ENCODE assay signal across 8 cellular contexts in the genomic region with DNA sequence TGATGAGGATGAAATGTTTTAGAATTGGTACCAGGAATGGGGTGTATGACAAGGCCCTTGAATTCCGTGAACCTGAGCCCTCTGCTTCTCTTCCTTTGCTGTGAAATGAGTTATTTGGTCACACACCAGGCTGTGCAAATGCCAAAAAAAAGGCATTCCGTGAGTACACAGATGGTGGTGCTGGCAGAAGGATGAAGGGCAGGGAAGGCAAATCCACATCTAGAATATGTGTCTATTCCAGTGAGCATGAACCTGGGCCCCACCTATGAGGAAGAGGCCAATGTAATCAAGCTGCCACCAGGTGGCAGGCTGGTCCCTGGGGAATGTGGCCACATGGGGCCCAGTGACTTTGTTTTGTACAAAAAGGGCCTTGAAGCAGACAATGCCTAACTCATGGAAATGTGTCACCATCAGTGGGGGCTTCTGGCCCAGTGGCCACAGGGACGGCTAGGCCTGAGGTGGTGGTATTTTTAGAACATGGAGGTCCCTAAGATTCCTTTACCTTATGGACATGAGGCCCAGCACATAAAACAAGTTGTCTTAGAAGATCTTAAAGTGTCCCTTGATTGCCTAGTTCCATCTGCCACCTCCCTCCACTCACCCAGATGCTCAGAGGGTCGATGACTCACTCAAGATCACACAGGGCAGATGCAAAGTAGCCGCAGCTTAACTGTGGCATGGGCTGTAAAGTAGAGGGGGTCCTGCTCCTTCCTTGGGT. TPM values are rescaled to one million over a fixed set of nuclear protein-coding genes. Genes with fewer than 3 reads are reported as not detected.
DNase-seq lines count a peak whose midpoint lies in the region; ATAC-seq and TF ChIP-seq lines count a peak whose summit lies in the region.

No MANE protein-coding gene starts in this region.

- no peak for ATAC-seq in GM21619 (IDR thresholded peaks at IDR 0.05; ENCODE audit: unreplicated experiment)

- DNase-seq in 8988T: peak; percentile 51
- DNase-seq in NCI-H460 (ENCODE audit: extremely low read depth, low read depth): peak; percentile 54
- DNase-seq in activated CD4-positive, alpha-beta T cell treated with anti-CD3 and anti-CD28 coated beads for 48 hours: peak; percentile 87
- peak; percentile 78 for DNase-seq in choroid plexus epithelial cell (ENCODE audit: low read depth)
- DNase-seq in lung microvascular endothelial cell (ENCODE audit: low read depth in 2 of 2): peak; percentile 85 to 93
- DNase-seq in stimulated activated CD8-positive, alpha-beta memory T cell treated with anti-CD3 and anti-CD28 coated beads, Interleukin-2, amount 100 ng/mL, for 1 hour (ENCODE audit: low read depth in 2 of 2): peak; percentile 46 to 62

- no peak overlapping the region for H3K4me3 ChIP-seq in choroid plexus epithelial cell (ENCODE audit: low read depth, low read length)

- TF ChIP-seq CTCF in GM12873 (IDR thresholded peaks at IDR 0.05; ENCODE audit: insufficient read depth, low read depth, low read length, missing control alignments) (peak; percentile 91), choroid plexus epithelial cell (conservative IDR thresholded peaks at IDR 0.05; ENCODE audit: low read depth, low read length) (peak; percentile 85)

RNA-seq across cellular contexts. Expression of a gene that starts 3.9 kb away (rescaled TPM):
- total RNA-seq in NCI-H460 (2014; rRNA removed; shearing (Covaris generic)): 17.0 and 19.3 TPM in 2 replicates
- polyA plus RNA-seq in NCI-H460 (2014; cell fraction: nucleus; rRNA removed): 85.3 and 89.5 TPM in 2 replicates
- 12.0 and 23.8 TPM in 2 replicates for total RNA-seq in lung microvascular endothelial cell

RNA-seq across cellular contexts. Expression of a gene that starts 5.7 kb away (rescaled TPM):
- total RNA-seq in NCI-H460 (2014; rRNA removed; shearing (Covaris generic)): 5.4 and 6.3 TPM in 2 replicates
- polyA plus RNA-seq in NCI-H460 (2014; cell fraction: nucleus; rRNA removed): 13.2 and 20.0 TPM in 2 replicates
- total RNA-seq in lung microvascular endothelial cell: 7.8 and 8.1 TPM in 2 replicates

RNA-seq across cellular contexts. Expression of a gene that starts 34.3 kb away (rescaled TPM):
- 0.45 and 0.58 TPM in 2 replicates for total RNA-seq in NCI-H460 (2014; rRNA removed; shearing (Covaris generic))
- polyA plus RNA-seq in NCI-H460 (2014; cell fraction: nucleus; rRNA removed): 1.8 and 4.2 TPM in 2 replicates
- 1.1 and 1.4 TPM in 2 replicates for total RNA-seq in lung microvascular endothelial cell

RNA-seq across cellular contexts. Expression of a gene that starts 34.4 kb away (rescaled TPM):
- total RNA-seq in NCI-H460 (2014; rRNA removed; shearing (Covaris generic)): 36.0 and 41.9 TPM in 2 replicates
- 65.2 and 68.5 TPM in 2 replicates for polyA plus RNA-seq in NCI-H460 (2014; cell fraction: nucleus; rRNA removed)
- 17.7 and 24.0 TPM in 2 replicates for total RNA-seq in lung microvascular endothelial cell

RNA-seq across cellular contexts. Expression of a gene that starts 34.4 kb away (rescaled TPM):
- total RNA-seq in NCI-H460 (2014; rRNA removed; shearing (Covaris generic)): 32.5 and 34.3 TPM in 2 replicates
- polyA plus RNA-seq in NCI-H460 (2014; cell fraction: nucleus; rRNA removed): 5.8 and 8.2 TPM in 2 replicates
- 14.6 and 15.5 TPM in 2 replicates for total RNA-seq in lung microvascular endothelial cell
